1 cellular context compared by ENCODE assay signal in the genomic region with DNA sequence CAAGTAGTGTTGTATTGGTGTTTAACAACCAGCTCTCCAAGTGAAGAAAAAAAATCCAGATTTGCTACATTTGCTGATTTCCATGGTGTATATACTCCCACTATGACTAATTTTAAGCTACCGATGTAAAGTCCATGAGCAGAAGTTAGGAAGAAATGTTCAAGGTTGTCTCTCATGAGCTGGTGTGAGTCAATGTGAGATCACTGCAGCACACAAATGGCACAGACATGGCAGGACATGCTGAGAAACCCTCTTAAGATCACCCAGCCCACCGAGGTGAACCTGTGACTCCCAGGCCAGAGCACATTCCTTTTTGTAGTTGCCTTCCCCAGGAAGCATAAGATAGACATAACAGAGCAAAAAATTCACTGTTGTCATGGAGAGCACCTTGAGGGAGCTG.
TF ChIP-seq lines count a peak whose summit lies in the region.

No MANE protein-coding gene starts in this region.

TF ChIP-seq in H1, 55 proteins besides CTCF, POLR2A, EP300 and RAD21:
- TF ChIP-seq CHD1 (IDR thresholded peaks at IDR 0.05; ENCODE audit: low read depth, low read length), result no peak
- no peak for TF ChIP-seq TBP (IDR thresholded peaks at IDR 0.05; ENCODE audit: low read depth, low read length)
- TF ChIP-seq SUZ12 (IDR thresholded peaks at IDR 0.05; ENCODE audit: low read length), result no peak
- no peak for TF ChIP-seq CEBPB (IDR thresholded peaks at IDR 0.05; ENCODE audit: low read depth, low read length)
- TF ChIP-seq CBX5 (IDR thresholded peaks at IDR 0.05; ENCODE audit: low read depth, low read length), result no peak
- no peak for TF ChIP-seq POU5F1 (IDR thresholded peaks at IDR 0.05; ENCODE audit: low read depth, low read length)
- no peak for TF ChIP-seq CBX8 (IDR thresholded peaks at IDR 0.05; ENCODE audit: borderline replicate concordance, low read depth, low read length)
- TF ChIP-seq HDAC6 (IDR thresholded peaks at IDR 0.05; ENCODE audit: low read depth, low read length), result no peak
- TF ChIP-seq YY1 (IDR thresholded peaks at IDR 0.05; ENCODE audit: low read depth, low read length), result no peak
- TF ChIP-seq, protein P1, sequence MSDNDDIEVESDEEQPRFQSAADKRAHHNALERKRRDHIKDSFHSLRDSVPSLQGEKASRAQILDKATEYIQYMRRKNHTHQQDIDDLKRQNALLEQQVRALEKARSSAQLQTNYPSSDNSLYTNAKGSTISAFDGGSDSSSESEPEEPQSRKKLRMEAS (IDR thresholded peaks at IDR 0.05), result no peak
- no peak for TF ChIP-seq RXRA (IDR thresholded peaks at IDR 0.05; ENCODE audit: insufficient read depth, low read depth, low read length)
- TF ChIP-seq NRF1 (IDR thresholded peaks at IDR 0.05; ENCODE audit: low read depth, low read length), result no peak
- TF ChIP-seq JUND (IDR thresholded peaks at IDR 0.05; ENCODE audit: low read length), result no peak
- TF ChIP-seq RNF2 (IDR thresholded peaks at IDR 0.05; ENCODE audit: borderline replicate concordance, low read depth, low read length, missing control alignments, poor library complexity, severe bottlenecking), result no peak
- no peak for TF ChIP-seq JUN (IDR thresholded peaks at IDR 0.05; ENCODE audit: low read depth, low read length)
